9 cellular contexts compared by ENCODE assay signal in the genomic region with DNA sequence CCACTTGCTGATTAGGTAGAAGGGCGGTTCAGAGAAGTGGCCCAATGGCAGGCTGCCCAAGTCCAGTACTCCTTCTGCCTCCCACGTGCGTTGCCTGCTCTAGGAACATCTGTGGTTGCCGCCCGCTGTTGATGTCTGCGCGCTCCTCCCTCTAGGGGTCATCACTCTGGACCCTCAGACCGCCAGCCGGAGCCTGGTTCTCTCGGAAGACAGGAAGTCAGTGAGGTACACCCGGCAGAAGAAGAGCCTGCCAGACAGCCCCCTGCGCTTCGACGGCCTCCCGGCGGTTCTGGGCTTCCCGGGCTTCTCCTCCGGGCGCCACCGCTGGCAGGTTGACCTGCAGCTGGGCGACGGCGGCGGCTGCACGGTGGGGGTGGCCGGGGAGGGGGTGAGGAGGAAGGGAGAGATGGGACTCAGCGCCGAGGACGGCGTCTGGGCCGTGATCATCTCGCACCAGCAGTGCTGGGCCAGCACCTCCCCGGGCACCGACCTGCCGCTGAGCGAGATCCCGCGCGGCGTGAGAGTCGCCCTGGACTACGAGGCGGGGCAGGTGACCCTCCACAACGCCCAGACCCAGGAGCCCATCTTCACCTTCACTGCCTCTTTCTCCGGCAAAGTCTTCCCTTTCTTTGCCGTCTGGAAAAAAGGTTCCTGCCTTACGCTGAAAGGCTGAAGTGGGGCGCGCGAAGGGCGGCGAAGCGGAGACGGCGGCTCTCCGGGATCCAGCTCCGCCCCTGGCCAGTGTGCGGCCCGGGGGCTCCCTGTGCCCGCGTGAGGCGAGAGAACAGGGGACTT. TPM values are rescaled to one million over a fixed set of nuclear protein-coding genes. Genes with fewer than 3 reads are reported as not detected.
A peak's percentile ranks its signal among the peaks of the same experiment; 100 is the strongest.
DNase-seq lines count a peak whose midpoint lies in the region; ATAC-seq and TF ChIP-seq lines count a peak whose summit lies in the region.
"Had no signal": no experiment of that assay in that cellular context is flagged by ENCODE, and none has a peak within 500 bp of the region (broad histone marks: within the 10 kb centered on the region; RNA-seq: fewer than 3 reads in every experiment).

No MANE protein-coding gene starts in this region.

- no peaks in the 10 kb centered on the region for H3K9me2 ChIP-seq in OCI-LY7 (ENCODE audit: insufficient read depth, low read length)

- H3K27me3 Mint-ChIP-seq in osteocyte (ENCODE audit: unreplicated experiment): peaks cover 87% of the 10 kb centered on the region

- intact Hi-C loops in OCI-LY7 (cut with micrococcal nuclease; ENCODE audit: unreplicated experiment): loop anchor here (2.0 kb wide), 1 partner anchor 69 kb away; no protein-coding TSS in a partner anchor
- intact Hi-C loops in esophagus muscularis mucosa (cut with DNase I): no loop called here

- peak overlapping the region; percentile 17; the same call in 1 of the 2 replicates for H3K4me2 ChIP-seq in OCI-LY7 (ENCODE audit: low read length)

- 3% methylated on average over 31 of the region's 62 CpGs for WGBS in esophagus muscularis mucosa

- peaks cover 4% of the 10 kb centered on the region for H3K4me1 Mint-ChIP-seq in osteocyte (ENCODE audit: unreplicated experiment)

- DNase-seq in ELF-1 (ENCODE audit: low read depth, low spot score): peak; percentile 87
- peak; percentile 15 for DNase-seq in OCI-LY7 (ENCODE audit: low spot score)
- peak; percentile 82 for DNase-seq in esophagus muscularis mucosa (ENCODE audit: extremely low spot score)
- DNase-seq in osteocyte (ENCODE audit: extremely low spot score, unreplicated experiment): no peak
- no peak for DNase-seq in HuH-7 (ENCODE audit: low spot score)
- no peak for DNase-seq in globus pallidus (ENCODE audit: low spot score)
- DNase-seq in activated CD4-positive, CD25-positive, alpha-beta regulatory T cell treated with anti-CD3 and anti-CD28 coated beads, Interleukin-2, amount 50 U/mL, for 72 hours: no peak
- DNase-seq: colonic mucosa had no signal

- H3K79me2 ChIP-seq in OCI-LY7 (ENCODE audit: insufficient read depth, low read depth, low read length): no peaks in the 10 kb centered on the region

- no TSS peak for BruUV-seq in OCI-LY7 (replicated peaks; lab: Mats Ljungman, UMichigan)

- no peak for TF ChIP-seq EP300 in esophagus muscularis mucosa (IDR thresholded peaks at IDR 0.05)

- no peak for TF ChIP-seq POLR2A in esophagus muscularis mucosa (IDR thresholded peaks at IDR 0.05; ENCODE audit: low read depth)

- no peak for TF ChIP-seq CTCF in OCI-LY7 (conservative IDR thresholded peaks at IDR 0.05; ENCODE audit: low read length)
- no peak for TF ChIP-seq CTCF in esophagus muscularis mucosa (IDR thresholded peaks at IDR 0.05)
- TF ChIP-seq CTCF in osteocyte (IDR thresholded peaks at IDR 0.05): no peak

- H3K36me3 Mint-ChIP-seq in osteocyte (ENCODE audit: unreplicated experiment): no peaks in the 10 kb centered on the region

- H3K27me3 ChIP-seq in esophagus muscularis mucosa: peaks cover 0 to 90% (median 25%) of the 10 kb centered on the region in 4 donors

- CTCF ChIA-PET in OCI-LY7 (lab: Charles Lee; ENCODE audit: unreplicated experiment): no interaction called here

- no peaks in the 10 kb centered on the region for H4K20me1 ChIP-seq in OCI-LY7 (ENCODE audit: insufficient read depth, low read length)

- no peaks in the 10 kb centered on the region for H3K9me3 Mint-ChIP-seq in osteocyte (ENCODE audit: unreplicated experiment)

- ATAC-seq in HG03097 (IDR thresholded peaks at IDR 0.05; ENCODE audit: low FRiP score, unreplicated experiment): no peak

- H3K9me3 ChIP-seq in OCI-LY7 (ENCODE audit: low read length) (no peaks in the 10 kb centered on the region), esophagus muscularis mucosa (no peaks in the 10 kb centered on the region)
- H3K9me3 ChIP-seq: colonic mucosa had no signal

- H3K4me3 Mint-ChIP-seq in osteocyte (ENCODE audit: unreplicated experiment): peak overlapping the region; percentile 44

- H2AFZ ChIP-seq in OCI-LY7 (ENCODE audit: low read length): no peak overlapping the region

- POLR2A ChIA-PET in OCI-LY7 (lab: Charles Lee): no interaction called here

- no peak overlapping the region for H3K27ac Mint-ChIP-seq in osteocyte (ENCODE audit: unreplicated experiment)

- no peak overlapping the region for H3K27ac ChIP-seq in OCI-LY7 (ENCODE audit: low read depth, low read length, poor library complexity, severe bottlenecking)
- H3K27ac ChIP-seq in esophagus muscularis mucosa (replicated peaks in 1 of 4): no peak overlapping the region
- H3K27ac ChIP-seq: colonic mucosa had no signal

- H3K4me1 ChIP-seq in OCI-LY7 (ENCODE audit: insufficient read depth, low read length, poor library complexity, severe bottlenecking) (no peaks in the 10 kb centered on the region), esophagus muscularis mucosa (peaks cover 7 to 11% (median 10%) of the 10 kb centered on the region in 4 donors)

- H3K36me3 ChIP-seq in OCI-LY7 (ENCODE audit: insufficient read depth, low read length): no peaks in the 10 kb centered on the region
- no peaks in the 10 kb centered on the region for H3K36me3 ChIP-seq in esophagus muscularis mucosa
- H3K36me3 ChIP-seq: colonic mucosa had no signal

- H3K4me3 ChIP-seq in OCI-LY7 (ENCODE audit: low read depth, low read length, poor library complexity, severe bottlenecking) (no peak overlapping the region), esophagus muscularis mucosa (peak overlapping the region; percentile 4 to 36 (median 13))
- H3K4me3 ChIP-seq: colonic mucosa had no signal

RNA-seq across cellular contexts. Expression of a gene that starts 8.5 kb away (rescaled TPM):
- total RNA-seq in OCI-LY7 (2014; rRNA removed; shearing (Covaris generic)): not detected in 2 replicates
- total RNA-seq in OCI-LY7 (2022): not detected in 2 replicates
- under 1 TPM in 1 of 4 donors, not detected in 3; 0.42 TPM for total RNA-seq in esophagus muscularis mucosa
- total RNA-seq in osteocyte: not detected in 2 replicates

RNA-seq across cellular contexts. Expression of a gene that starts 10.9 kb away (rescaled TPM):
- not detected in 2 replicates for total RNA-seq in OCI-LY7 (2014; rRNA removed; shearing (Covaris generic))
- total RNA-seq in OCI-LY7 (2022) (not detected in 2 replicates), esophagus muscularis mucosa (under 1 TPM in 3 of 4 donors, not detected in 1; 0.17 to 0.50 (median 0.42) TPM), osteocyte (not detected in 2 replicates)

RNA-seq across cellular contexts. Expression of a gene that starts 35.9 kb away (rescaled TPM):
- not detected in 2 replicates for total RNA-seq in OCI-LY7 (2014; rRNA removed; shearing (Covaris generic))
- total RNA-seq in OCI-LY7 (2022) (not detected in 2 replicates), esophagus muscularis mucosa (not detected), osteocyte (not detected in 2 replicates)

RNA-seq across cellular contexts. Expression of a gene that starts 41.3 kb away (rescaled TPM):
- total RNA-seq in OCI-LY7 (2014; rRNA removed; shearing (Covaris generic)): 53.2 and 55.0 TPM in 2 replicates
- total RNA-seq in OCI-LY7 (2022) (53.3 and 55.5 TPM in 2 replicates), esophagus muscularis mucosa (10 to 100 TPM; 33.6 to 58.8 (median 46.3) TPM), osteocyte (39.8 and 41.8 TPM in 2 replicates)

RNA-seq across cellular contexts. Expression of a gene that starts 59.0 kb away (rescaled TPM):
- not detected in 2 replicates for total RNA-seq in OCI-LY7 (2014; rRNA removed; shearing (Covaris generic))
- not detected in 2 replicates for total RNA-seq in OCI-LY7 (2022)
- total RNA-seq in esophagus muscularis mucosa: 1 to 10 TPM in 1 of 4 donors, not detected in 3; 1.3 TPM
- not detected in 2 replicates for total RNA-seq in osteocyte

Comparison
In these comparisons a context has a peak if more than half of its experiments do, and no peak if none do; other contexts are left out.
1. DNase-seq: peak in ELF-1 (single experiment), OCI-LY7 (single experiment) and esophagus muscularis mucosa (single experiment); none in osteocyte (single experiment), HuH-7 (single experiment), globus pallidus (single experiment) and activated CD4-positive, CD25-positive, alpha-beta regulatory T cell treated with anti-CD3 and anti-CD28 coated beads, Interleukin-2, amount 50 U/mL, for 72 hours (single experiment).